In genomic region chr7:107237451-107237850, GRCh38 we compare ENCODE assay signal across 17 cellular contexts.
DNase-seq lines count a peak whose midpoint lies in the region; ATAC-seq and TF ChIP-seq lines count a peak whose summit lies in the region.
"Had no signal": no experiment of that assay in that cellular context is flagged by ENCODE, and none has a peak within 500 bp of the region (broad histone marks: within the 10 kb centered on the region; RNA-seq: fewer than 3 reads in every experiment).

No MANE protein-coding gene starts in this region.

- peaks cover 0 to 3% (median 0%) of the 10 kb centered on the region in 5 experiments for H3K9me3 Mint-ChIP-seq in brain
- H3K9me3 Mint-ChIP-seq: CD8-positive, alpha-beta T cell; HFFc6 had no signal

- ATAC-seq in SK-N-SH treated with all-trans-retinoic acid at 6 μM for 48 hours, result peak; percentile 51
- peak; percentile 51 to 80 (median 74) for ATAC-seq in heart left ventricle
- ATAC-seq: CD8-positive, alpha-beta T cell; HCT116 had no signal

- no peaks in the 10 kb centered on the region for H3K9me3 ChIP-seq in heart left ventricle
- no peaks in the 10 kb centered on the region for H3K9me3 ChIP-seq in right atrium auricular region

- H3K27ac Mint-ChIP-seq in brain, result peak overlapping the region in 3 of 5 experiments; percentile 24 to 96 (median 63)
- H3K27ac Mint-ChIP-seq: B cell; CD8-positive, alpha-beta T cell; HFFc6 had no signal

- peak overlapping the region in 8 of 12 donors; percentile 24 to 69 (median 50) for H3K27ac ChIP-seq in heart left ventricle
- peak overlapping the region; percentile 3 to 63 for H3K27ac ChIP-seq in right atrium auricular region
- H3K27ac ChIP-seq: BLaER1 treated with 17β-estradiol and CSF1 and Interleukin-3, amounts not matched to agents 10 nM and 100 nM had no signal

- TF ChIP-seq CTCF in brain (conservative IDR thresholded peaks at IDR 0.05) (no peak), heart left ventricle (IDR thresholded peaks at IDR 0.05) (no peak), right atrium auricular region (IDR thresholded peaks at IDR 0.05) (no peak)

- no peak overlapping the region for H3K4me3 ChIP-seq in heart left ventricle
- H3K4me3 ChIP-seq in right atrium auricular region, result no peak overlapping the region
- H3K4me3 ChIP-seq: BLaER1 treated with 17β-estradiol and CSF1 and Interleukin-3, amounts not matched to agents 10 nM and 100 nM had no signal

- H3K4me1 ChIP-seq in heart left ventricle, result peaks cover 0 to 32% (median 6%) of the 10 kb centered on the region in 12 donors
- H3K4me1 ChIP-seq in right atrium auricular region, result peaks cover 0 to 27% of the 10 kb centered on the region in 2 donors
- H3K4me1 ChIP-seq: BLaER1 treated with 17β-estradiol and CSF1 and Interleukin-3, amounts not matched to agents 10 nM and 100 nM had no signal

- H3K27me3 Mint-ChIP-seq in brain, result peaks cover 5% of the 10 kb centered on the region
- H3K27me3 Mint-ChIP-seq: B cell had no signal

- no peak for DNase-seq in heart left ventricle
- no peak for DNase-seq in right atrium auricular region (ENCODE audit: low spot score)
- DNase-seq in NCI-H1105 treated with DMSO at 0.1 percent for 48 hours (lab: John Stamatoyannopoulos, UW), result no peak
- DNase-seq in NCI-H446 (lab: John Stamatoyannopoulos, UW), result no peak
- DNase-seq in D341Med (ENCODE audit: low spot score), result no peak
- DNase-seq: Calu3; CD8-positive, alpha-beta T cell; DMS 273 treated with DMSO at 0.1 percent for 48 hours; DMS53; GOT3; H7 had no signal

- intact Hi-C loops in heart left ventricle (cut with DNase I), result no loop called here

- H3K36me3 ChIP-seq in heart left ventricle (peaks cover 0 to 25% (median 4%) of the 10 kb centered on the region in 9 donors), right atrium auricular region (no peaks in the 10 kb centered on the region)

- H3K27me3 ChIP-seq in heart left ventricle (no peaks in the 10 kb centered on the region), right atrium auricular region (no peaks in the 10 kb centered on the region)
- H3K27me3 ChIP-seq: BLaER1 treated with 17β-estradiol and CSF1 and Interleukin-3, amounts not matched to agents 10 nM and 100 nM had no signal

- H3K4me3 Mint-ChIP-seq in brain, result no peak overlapping the region
- H3K4me3 Mint-ChIP-seq: B cell; CD8-positive, alpha-beta T cell; HFFc6 had no signal

- H3K4me1 Mint-ChIP-seq in brain, result peaks cover 29% of the 10 kb centered on the region
- H3K4me1 Mint-ChIP-seq: B cell had no signal

- peaks cover 31% of the 10 kb centered on the region for H3K36me3 Mint-ChIP-seq in brain

- no peak for TF ChIP-seq POLR2A in heart left ventricle (IDR thresholded peaks at IDR 0.05)

- 50 to 65% (median 62%) methylated on average over 4 of the region's 4 CpGs for WGBS in heart left ventricle, 4 donors

TF ChIP-seq in SK-N-SH treated with all-trans-retinoic acid at 6 μM for 48 hours, 23 proteins besides CTCF, POLR2A, EP300 and RAD21:
- TF ChIP-seq ESRRG (CRISPR knock-in tag; IDR thresholded peaks at IDR 0.05), result no peak
- no peak for TF ChIP-seq PATZ1 (CRISPR knock-in tag; IDR thresholded peaks at IDR 0.05; ENCODE audit: borderline replicate concordance)
- no peak for TF ChIP-seq BACH2 (CRISPR knock-in tag; IDR thresholded peaks at IDR 0.05; ENCODE audit: borderline replicate concordance)
- TF ChIP-seq RARB (CRISPR knock-in tag; IDR thresholded peaks at IDR 0.05), result no peak
- no peak for TF ChIP-seq ARNTL (CRISPR knock-in tag; IDR thresholded peaks at IDR 0.05; ENCODE audit: borderline replicate concordance, low read depth)
- no peak for TF ChIP-seq CSDC2 (CRISPR knock-in tag; IDR thresholded peaks at IDR 0.05)
- no peak for TF ChIP-seq OSR1 (CRISPR knock-in tag; IDR thresholded peaks at IDR 0.05)
- TF ChIP-seq ZFP3 (CRISPR knock-in tag; IDR thresholded peaks at IDR 0.05), result no peak
- TF ChIP-seq GLIS3 (CRISPR knock-in tag; IDR thresholded peaks at IDR 0.05), result no peak
- TF ChIP-seq, protein P1, sequence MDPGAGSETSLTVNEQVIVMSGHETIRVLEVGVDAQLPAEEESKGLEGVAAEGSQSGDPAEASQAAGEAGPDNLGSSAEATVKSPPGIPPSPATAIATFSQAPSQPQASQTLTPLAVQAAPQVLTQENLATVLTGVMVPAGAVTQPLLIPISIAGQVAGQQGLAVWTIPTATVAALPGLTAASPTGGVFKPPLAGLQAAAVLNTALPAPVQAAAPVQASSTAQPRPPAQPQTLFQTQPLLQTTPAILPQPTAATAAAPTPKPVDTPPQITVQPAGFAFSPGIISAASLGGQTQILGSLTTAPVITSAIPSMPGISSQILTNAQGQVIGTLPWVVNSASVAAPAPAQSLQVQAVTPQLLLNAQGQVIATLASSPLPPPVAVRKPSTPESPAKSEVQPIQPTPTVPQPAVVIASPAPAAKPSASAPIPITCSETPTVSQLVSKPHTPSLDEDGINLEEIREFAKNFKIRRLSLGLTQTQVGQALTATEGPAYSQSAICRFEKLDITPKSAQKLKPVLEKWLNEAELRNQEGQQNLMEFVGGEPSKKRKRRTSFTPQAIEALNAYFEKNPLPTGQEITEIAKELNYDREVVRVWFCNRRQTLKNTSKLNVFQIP (CRISPR knock-in tag; IDR thresholded peaks at IDR 0.05; ENCODE audit: borderline replicate concordance, low read depth), result no peak
- no peak for TF ChIP-seq TCF4 (CRISPR knock-in tag; IDR thresholded peaks at IDR 0.05; ENCODE audit: borderline replicate concordance)
- no peak for TF ChIP-seq ZC3H10 (CRISPR knock-in tag; IDR thresholded peaks at IDR 0.05)
- TF ChIP-seq ZFP30 (CRISPR knock-in tag; IDR thresholded peaks at IDR 0.05), result no peak
